ENCODE assay signal across 1 cellular context in genomic region chr3:10964537-10965167, GRCh38.
A peak's percentile ranks its signal among the peaks of the same experiment; 100 is the strongest.
TF ChIP-seq lines count a peak whose summit lies in the region.

No MANE protein-coding gene starts in this region.

TF ChIP-seq in HepG2, 621 proteins besides CTCF, POLR2A, EP300 and RAD21 (continued from another document):
- no peak for TF ChIP-seq AGO2 (optimal IDR thresholded peaks at IDR 0.05; ENCODE audit: low read depth, low read length)
- no peak for TF ChIP-seq CBX2 (IDR thresholded peaks at IDR 0.05; ENCODE audit: low read depth, low read length)
- TF ChIP-seq CBX2 (CRISPR knock-in tag; IDR thresholded peaks at IDR 0.05; ENCODE audit: low read depth) = no peak
- TF ChIP-seq ZNF720 (CRISPR knock-in tag; IDR thresholded peaks at IDR 0.05) = no peak
- TF ChIP-seq REST (IDR thresholded peaks at IDR 0.05; ENCODE audit: borderline replicate concordance in 1 of 2, low read depth in 1 of 2, low read length in 2 of 2) = peak; percentile 89 to 96
- TF ChIP-seq HDAC2 (CRISPR knock-in tag; IDR thresholded peaks at IDR 0.05) = 0 out of 2 replicates have a peak, but pooled peaks have one; percentile 21
TF ChIP-seq in HepG2: peak in this region for 8.
